Comparison of ENCODE assay signal across 11 cellular contexts in genomic region chr12:103392722-103393121, GRCh38.
A peak's percentile ranks its signal among the peaks of the same experiment; 100 is the strongest.
DNase-seq lines count a peak whose midpoint lies in the region; ATAC-seq and TF ChIP-seq lines count a peak whose summit lies in the region.
"Had no signal": no experiment of that assay in that cellular context is flagged by ENCODE, and none has a peak within 500 bp of the region (broad histone marks: within the 10 kb centered on the region; RNA-seq: fewer than 3 reads in every experiment).

No MANE protein-coding gene starts in this region.

- peaks cover 19 to 39% of the 10 kb centered on the region in 2 donors for H3K36me3 Mint-ChIP-seq in stimulated activated naive B cell treated with anti-CD40 and anti-IgM and Interleukin-4, amounts not matched to agents 10 μg/mL and 1 μg/mL and 100 μg/mL, for 72 hours
- H3K36me3 Mint-ChIP-seq in mesothelial cell of epicardium, result no peaks in the 10 kb centered on the region

- H3K9me3 Mint-ChIP-seq in stimulated activated naive B cell treated with anti-CD40 and anti-IgM and Interleukin-4, amounts not matched to agents 10 μg/mL and 1 μg/mL and 100 μg/mL, for 72 hours, result peaks cover 4 to 10% of the 10 kb centered on the region in 2 donors
- H3K9me3 Mint-ChIP-seq in mesothelial cell of epicardium, result peaks cover 4% of the 10 kb centered on the region

- no peaks in the 10 kb centered on the region for H3K27me3 Mint-ChIP-seq in stimulated activated naive B cell treated with anti-CD40 and anti-IgM and Interleukin-4, amounts not matched to agents 10 μg/mL and 1 μg/mL and 100 μg/mL, for 72 hours
- H3K27me3 Mint-ChIP-seq in mesothelial cell of epicardium (ENCODE audit: low read depth), result peaks cover 7% of the 10 kb centered on the region
- H3K27me3 Mint-ChIP-seq: activated CD8-positive, alpha-beta T cell treated with anti-CD3 and anti-CD28 coated beads for 36 hours had no signal

- TF ChIP-seq CTCF in mesothelial cell of epicardium (IDR thresholded peaks at IDR 0.05; ENCODE audit: unreplicated experiment), result no peak

- no peak overlapping the region for H3K27ac Mint-ChIP-seq in stimulated activated naive B cell treated with anti-CD40 and anti-IgM and Interleukin-4, amounts not matched to agents 10 μg/mL and 1 μg/mL and 100 μg/mL, for 72 hours
- H3K27ac Mint-ChIP-seq in mesothelial cell of epicardium, result no peak overlapping the region
- H3K27ac Mint-ChIP-seq: activated CD8-positive, alpha-beta T cell treated with anti-CD3 and anti-CD28 coated beads for 36 hours; GM23338 had no signal

- no peak overlapping the region for H3K4me3 Mint-ChIP-seq in stimulated activated naive B cell treated with anti-CD40 and anti-IgM and Interleukin-4, amounts not matched to agents 10 μg/mL and 1 μg/mL and 100 μg/mL, for 72 hours
- H3K4me3 Mint-ChIP-seq in mesothelial cell of epicardium, result no peak overlapping the region
- H3K4me3 Mint-ChIP-seq: activated CD8-positive, alpha-beta T cell treated with anti-CD3 and anti-CD28 coated beads for 36 hours; GM23338 had no signal

- peaks cover 7 to 24% of the 10 kb centered on the region in 2 donors for H3K4me1 Mint-ChIP-seq in stimulated activated naive B cell treated with anti-CD40 and anti-IgM and Interleukin-4, amounts not matched to agents 10 μg/mL and 1 μg/mL and 100 μg/mL, for 72 hours
- no peaks in the 10 kb centered on the region for H3K4me1 Mint-ChIP-seq in mesothelial cell of epicardium
- H3K4me1 Mint-ChIP-seq: GM23338 had no signal

- peak; percentile 9 for DNase-seq in stimulated activated naive B cell treated with anti-CD40 and anti-IgM and Interleukin-4, amounts not matched to agents 10 μg/mL and 1 μg/mL and 100 μg/mL, for 72 hours
- DNase-seq in mesothelial cell of epicardium (ENCODE audit: low spot score in 2 of 2, unreplicated experiment in 2 of 2) (no peak), medulla oblongata (ENCODE audit: extremely low spot score) (no peak)
- DNase-seq: activated CD8-positive, alpha-beta T cell treated with anti-CD3 and anti-CD28 coated beads for 36 hours; adrenal gland; NCI-H748 treated with DMSO at 0.1 percent for 48 hours had no signal

- ATAC-seq in GM19025 (IDR thresholded peaks at IDR 0.05; ENCODE audit: low read depth, unreplicated experiment) (peak; percentile 94), HG02571 (IDR thresholded peaks at IDR 0.05; ENCODE audit: unreplicated experiment) (peak; percentile 95), HG03378 (IDR thresholded peaks at IDR 0.05; ENCODE audit: unreplicated experiment) (peak; percentile 87), GM21737 (IDR thresholded peaks at IDR 0.05; ENCODE audit: unreplicated experiment) (no peak)
- ATAC-seq in stimulated activated naive B cell treated with anti-CD40 and anti-IgM and Interleukin-4, amounts not matched to agents 10 μg/mL and 1 μg/mL and 100 μg/mL, for 72 hours (replicated peaks), result peak; percentile 89 to 94
- ATAC-seq: activated CD8-positive, alpha-beta T cell treated with anti-CD3 and anti-CD28 coated beads for 36 hours; GM23338 had no signal
